Comparison of ENCODE assay signal across 20 cellular contexts in genomic region chr22:24540470-24540869, GRCh38. TPM values are rescaled to one million over a fixed set of nuclear protein-coding genes. Genes with fewer than 3 reads are reported as not detected.
"Had no signal": no experiment of that assay in that cellular context is flagged by ENCODE, and none has a peak within 500 bp of the region (broad histone marks: within the 10 kb centered on the region; RNA-seq: fewer than 3 reads in every experiment).

No MANE protein-coding gene starts in this region.

- H3K27me3 ChIP-seq: sigmoid colon, stomach had no signal

- H3K27me3 Mint-ChIP-seq: activated CD4-positive, alpha-beta T cell treated with anti-CD3 and anti-CD28 coated beads, Interleukin-2, amount 10 ng/mL, durations not matched to agents 24 days and 14 days; activated T-cell treated with anti-CD3 and anti-CD28 coated beads, Interleukin-2, amount 50 U/mL, for 24 hours; natural killer cell treated with Interleukin-12 subunit alpha and Interleukin-12 subunit beta and Interleukin-15 and Interleukin-18, amount 100 ng/mL, for 72 hours; T-cell had no signal

- H3K4me3 ChIP-seq: sigmoid colon, stomach, thoracic aorta had no signal

- H3K4me3 Mint-ChIP-seq: activated CD4-positive, alpha-beta T cell treated with anti-CD3 and anti-CD28 coated beads, Interleukin-2, amount 10 ng/mL, durations not matched to agents 24 days and 14 days; activated T-cell treated with anti-CD3 and anti-CD28 coated beads, Interleukin-2, amount 50 U/mL, for 24 hours; brain; endodermal cell; natural killer cell treated with Interleukin-12 subunit alpha and Interleukin-12 subunit beta and Interleukin-15 and Interleukin-18, amount 100 ng/mL, for 72 hours; T-cell had no signal

- H3K27ac ChIP-seq: sigmoid colon, stomach, thoracic aorta, WERI-Rb-1 had no signal

- DNase-seq: activated CD4-positive, alpha-beta T cell treated with anti-CD3 and anti-CD28 coated beads, Interleukin-2, amount 10 ng/mL, durations not matched to agents 24 days and 14 days; activated effector memory CD4-positive, alpha-beta T cell treated with anti-CD3 and anti-CD28 coated beads, Interleukin-2, amount 50 U/mL, for 16 hours; activated T-cell treated with anti-CD3 and anti-CD28 coated beads, Interleukin-2, amount 50 U/mL, for 24 hours; amygdala; cerebellar nuclear complex; dermis blood vessel endothelial cell; endodermal cell; head of caudate nucleus; left cardiac atrium; sigmoid colon; stimulated activated CD4-positive, alpha-beta T cell treated with anti-CD3 and anti-CD28 coated beads, Interleukin-4, amount 100 ng/mL, for 24 hours; stomach; T-cell; WERI-Rb-1 had no signal

- H3K4me1 Mint-ChIP-seq: endodermal cell had no signal

- H3K27ac Mint-ChIP-seq: activated CD4-positive, alpha-beta T cell treated with anti-CD3 and anti-CD28 coated beads, Interleukin-2, amount 10 ng/mL, durations not matched to agents 24 days and 14 days; brain; endodermal cell; natural killer cell treated with Interleukin-12 subunit alpha and Interleukin-12 subunit beta and Interleukin-15 and Interleukin-18, amount 100 ng/mL, for 72 hours; T-cell had no signal

- ATAC-seq: left cardiac atrium; natural killer cell treated with Interleukin-12 subunit alpha and Interleukin-12 subunit beta and Interleukin-15 and Interleukin-18, amount 100 ng/mL, for 72 hours; T-cell had no signal

- H3K9me3 Mint-ChIP-seq: activated CD4-positive, alpha-beta T cell treated with anti-CD3 and anti-CD28 coated beads, Interleukin-2, amount 10 ng/mL, durations not matched to agents 24 days and 14 days; activated naive CD4-positive, alpha-beta T cell treated with anti-CD3 and anti-CD28 coated beads, Interleukin-2, amount 50 U/mL, for 72 hours; activated T-cell treated with anti-CD3 and anti-CD28 coated beads, Interleukin-2, amount 50 U/mL, for 24 hours; brain; endodermal cell; natural killer cell treated with Interleukin-12 subunit alpha and Interleukin-12 subunit beta and Interleukin-15 and Interleukin-18, amount 100 ng/mL, for 72 hours; T-cell had no signal

- H3K9me3 ChIP-seq: sigmoid colon, stomach, thoracic aorta had no signal

RNA-seq across cellular contexts. Expression of gene UPB1, which starts 45.3 kb away (rescaled TPM):
- total RNA-seq: activated CD8-positive, alpha-beta memory T cell treated with anti-CD3 and anti-CD28 coated beads for 36 hours; lung microvascular endothelial cell had no signal
